Comparison of ENCODE assay signal across 34 cellular contexts in genomic region chr12:131413006-131413405, GRCh38.
"Had no signal": no experiment of that assay in that cellular context is flagged by ENCODE, and none has a peak within 500 bp of the region (broad histone marks: within the 10 kb centered on the region; RNA-seq: fewer than 3 reads in every experiment).

No MANE protein-coding gene starts in this region.

- H3K4me3 ChIP-seq: adrenal gland, body of pancreas, breast epithelium, coronary artery, MG63, Peyer's patch had no signal

- H3K9me3 ChIP-seq: adrenal gland, body of pancreas, breast epithelium, MG63, Peyer's patch had no signal

- H3K36me3 ChIP-seq: adrenal gland, breast epithelium, MG63, Peyer's patch had no signal

- H3K4me1 ChIP-seq: adrenal gland, body of pancreas, breast epithelium, Peyer's patch had no signal

- H3K27ac ChIP-seq: adrenal gland, body of pancreas, breast epithelium, coronary artery, Peyer's patch, VCaP had no signal

- H3K27me3 ChIP-seq: adrenal gland, body of pancreas, MG63, Peyer's patch had no signal

- DNase-seq: activated B cell treated with CpG ODN at 0.5 μM for 24 hours; activated CD4-positive, alpha-beta memory T cell treated with anti-CD3 and anti-CD28 coated beads for 36 hours; activated CD4-positive, alpha-beta T cell treated with anti-CD3 and anti-CD28 coated beads for 4 hours; activated CD4-positive, alpha-beta T cell treated with anti-CD3 and anti-CD28 coated beads, Interleukin-2, amount 50 U/mL, for 1 hour; activated CD4-positive, CD25-positive, alpha-beta regulatory T cell treated with anti-CD3 and anti-CD28 coated beads, Interleukin-2, amount 50 U/mL, for 72 hours; activated CD8-positive, alpha-beta memory T cell treated with anti-CD3 and anti-CD28 coated beads, Interleukin-2, amount 50 U/mL, for 4 hours; activated gamma-delta T cell treated with Interleukin-2 at 50 U/mL for 16 hours; activated naive CD4-positive, alpha-beta T cell treated with anti-CD3 and anti-CD28 coated beads for 36 hours; activated T-cell treated with anti-CD3 and anti-CD28 coated beads for 4 hours; activated T-cell treated with anti-CD3 and anti-CD28 coated beads, Interleukin-2, amount 50 U/mL, for 4 hours; adrenal gland; body of pancreas; Kasumi-1; KG1; MG63; NCI-H1048; NCI-H1417; NCI-H146; NCI-H1930; NCI-H2107; NCI-H226; NCI-H510A; NCI-H526; NCI-H774; PC-3; Peyer's patch; RPMI8226; SW 1271; T-helper 1 cell; T-helper 2 cell; T-helper 9 cell had no signal
